In genomic region chr1:89719502-89720306, GRCh38 we compare ENCODE assay signal across 1 cellular context.
A peak's percentile ranks its signal among the peaks of the same experiment; 100 is the strongest.
TF ChIP-seq lines count a peak whose summit lies in the region.

No MANE protein-coding gene starts in this region.

TF ChIP-seq in HEK293, 187 proteins besides CTCF, POLR2A, EP300 and RAD21 (continued from another document and continues in another):
- TF ChIP-seq ZBTB17 (tag by site-specific recombination; IDR thresholded peaks at IDR 0.05) (peak; percentile 96), ZNF654 (tag by site-specific recombination; IDR thresholded peaks at IDR 0.05; ENCODE audit: low read depth) (no peak), ZFHX2 (tag by site-specific recombination; conservative IDR thresholded peaks at IDR 0.05) (no peak), ZNF629 (tag by site-specific recombination; IDR thresholded peaks at IDR 0.05) (peak; percentile 93), ZNF37A (tag by site-specific recombination; IDR thresholded peaks at IDR 0.05) (no peak), SP2 (tag by site-specific recombination; IDR thresholded peaks at IDR 0.05) (peak; percentile 39), ZNF292 (tag by site-specific recombination; IDR thresholded peaks at IDR 0.05; ENCODE audit: borderline replicate concordance, low read depth) (no peak), KLF16 (tag by site-specific recombination; IDR thresholded peaks at IDR 0.05) (no peak), ZNF184 (tag by site-specific recombination; IDR thresholded peaks at IDR 0.05) (peak; percentile 90), ZNF768 (tag by site-specific recombination; IDR thresholded peaks at IDR 0.05) (no peak), ZNF670 (tag by site-specific recombination; IDR thresholded peaks at IDR 0.05; ENCODE audit: low read depth) (no peak), ZNF677 (tag by site-specific recombination; IDR thresholded peaks at IDR 0.05) (no peak), ZNF121 (tag by site-specific recombination; IDR thresholded peaks at IDR 0.05) (peak; percentile 91), BCL11B (tag by site-specific recombination; IDR thresholded peaks at IDR 0.05; ENCODE audit: low read depth) (peak; percentile 90), ZBTB20 (tag by site-specific recombination; IDR thresholded peaks at IDR 0.05) (peak; percentile 68), ZNF501 (tag by site-specific recombination; IDR thresholded peaks at IDR 0.05) (peak; percentile 96), ZEB2 (tag by site-specific recombination; IDR thresholded peaks at IDR 0.05) (peak; percentile 98), OVOL3 (tag by site-specific recombination; IDR thresholded peaks at IDR 0.05) (peak; percentile 98), MEIS1 (CRISPR knock-in tag; IDR thresholded peaks at IDR 0.05; ENCODE audit: borderline replicate concordance) (no peak), PRDM4 (tag by site-specific recombination; IDR thresholded peaks at IDR 0.05) (peak; percentile 94), ZNF830 (tag by site-specific recombination; IDR thresholded peaks at IDR 0.05; ENCODE audit: low read depth) (no peak), ZNF394 (tag by site-specific recombination; IDR thresholded peaks at IDR 0.05; ENCODE audit: borderline replicate concordance) (peak; percentile 98), KLF1 (tag by site-specific recombination; IDR thresholded peaks at IDR 0.05) (peak; percentile 90), ZNF248 (tag by site-specific recombination; IDR thresholded peaks at IDR 0.05) (no peak), ZNF2 (tag by site-specific recombination; IDR thresholded peaks at IDR 0.05) (peak; percentile 85; the same call in 1 of the 2 replicates), ZNF514 (tag by site-specific recombination; IDR thresholded peaks at IDR 0.05) (no peak), ZNF112 (tag by site-specific recombination; IDR thresholded peaks at IDR 0.05) (no peak), AEBP2 (tag by site-specific recombination; IDR thresholded peaks at IDR 0.05; ENCODE audit: borderline replicate concordance) (no peak), ZNF561 (tag by site-specific recombination; IDR thresholded peaks at IDR 0.05; ENCODE audit: borderline replicate concordance) (no peak; the same call in none of the 2 replicates), ZNF623 (tag by site-specific recombination; IDR thresholded peaks at IDR 0.05) (peak; percentile 50), OSR2 (tag by site-specific recombination; IDR thresholded peaks at IDR 0.05) (peak; percentile 100), FEZF1 (tag by site-specific recombination; IDR thresholded peaks at IDR 0.05) (peak; percentile 95), ZNF148 (tag by site-specific recombination; IDR thresholded peaks at IDR 0.05; ENCODE audit: borderline replicate concordance) (no peak), ZBTB49 (tag by site-specific recombination; IDR thresholded peaks at IDR 0.05; ENCODE audit: low read depth) (no peak), TCF7L2 (IDR thresholded peaks at IDR 0.05; ENCODE audit: borderline replicate concordance, low read depth, low read length) (peak; percentile 72; the same call in 1 of the 2 replicates), ZNF335 (tag by site-specific recombination; conservative IDR thresholded peaks at IDR 0.05) (peak; percentile 44; the same call in 1 of the 2 replicates), KLF9 (tag by site-specific recombination; IDR thresholded peaks at IDR 0.05; ENCODE audit: low read depth) (peak; percentile 11; the same call in 1 of the 2 replicates), SCRT2 (tag by site-specific recombination; IDR thresholded peaks at IDR 0.05) (no peak), ZNF138 (tag by site-specific recombination; IDR thresholded peaks at IDR 0.05; ENCODE audit: borderline replicate concordance) (no peak), ZNF639 (tag by site-specific recombination; IDR thresholded peaks at IDR 0.05) (peak; percentile 95), ZNF404 (tag by site-specific recombination; IDR thresholded peaks at IDR 0.05) (no peak), ZNF433 (tag by site-specific recombination; IDR thresholded peaks at IDR 0.05; ENCODE audit: low read depth) (no peak), GLIS2 (tag by site-specific recombination; IDR thresholded peaks at IDR 0.05) (peak; percentile 24; the same call in 1 of the 2 replicates), ZNF239 (tag by site-specific recombination; IDR thresholded peaks at IDR 0.05) (no peak)
- TF ChIP-seq, protein P1, sequence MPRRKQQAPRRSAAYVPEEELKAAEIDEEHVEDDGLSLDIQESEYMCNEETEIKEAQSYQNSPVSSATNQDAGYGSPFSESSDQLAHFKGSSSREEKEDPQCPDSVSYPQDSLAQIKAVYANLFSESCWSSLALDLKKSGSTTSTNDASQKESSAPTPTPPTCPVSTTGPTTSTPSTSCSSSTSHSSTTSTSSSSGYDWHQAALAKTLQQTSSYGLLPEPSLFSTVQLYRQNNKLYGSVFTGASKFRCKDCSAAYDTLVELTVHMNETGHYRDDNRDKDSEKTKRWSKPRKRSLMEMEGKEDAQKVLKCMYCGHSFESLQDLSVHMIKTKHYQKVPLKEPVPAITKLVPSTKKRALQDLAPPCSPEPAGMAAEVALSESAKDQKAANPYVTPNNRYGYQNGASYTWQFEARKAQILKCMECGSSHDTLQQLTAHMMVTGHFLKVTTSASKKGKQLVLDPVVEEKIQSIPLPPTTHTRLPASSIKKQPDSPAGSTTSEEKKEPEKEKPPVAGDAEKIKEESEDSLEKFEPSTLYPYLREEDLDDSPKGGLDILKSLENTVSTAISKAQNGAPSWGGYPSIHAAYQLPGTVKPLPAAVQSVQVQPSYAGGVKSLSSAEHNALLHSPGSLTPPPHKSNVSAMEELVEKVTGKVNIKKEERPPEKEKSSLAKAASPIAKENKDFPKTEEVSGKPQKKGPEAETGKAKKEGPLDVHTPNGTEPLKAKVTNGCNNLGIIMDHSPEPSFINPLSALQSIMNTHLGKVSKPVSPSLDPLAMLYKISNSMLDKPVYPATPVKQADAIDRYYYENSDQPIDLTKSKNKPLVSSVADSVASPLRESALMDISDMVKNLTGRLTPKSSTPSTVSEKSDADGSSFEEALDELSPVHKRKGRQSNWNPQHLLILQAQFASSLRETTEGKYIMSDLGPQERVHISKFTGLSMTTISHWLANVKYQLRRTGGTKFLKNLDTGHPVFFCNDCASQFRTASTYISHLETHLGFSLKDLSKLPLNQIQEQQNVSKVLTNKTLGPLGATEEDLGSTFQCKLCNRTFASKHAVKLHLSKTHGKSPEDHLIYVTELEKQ (tag by site-specific recombination; IDR thresholded peaks at IDR 0.05; ENCODE audit: borderline replicate concordance), result peak; percentile 97
- TF ChIP-seq, protein P2, sequence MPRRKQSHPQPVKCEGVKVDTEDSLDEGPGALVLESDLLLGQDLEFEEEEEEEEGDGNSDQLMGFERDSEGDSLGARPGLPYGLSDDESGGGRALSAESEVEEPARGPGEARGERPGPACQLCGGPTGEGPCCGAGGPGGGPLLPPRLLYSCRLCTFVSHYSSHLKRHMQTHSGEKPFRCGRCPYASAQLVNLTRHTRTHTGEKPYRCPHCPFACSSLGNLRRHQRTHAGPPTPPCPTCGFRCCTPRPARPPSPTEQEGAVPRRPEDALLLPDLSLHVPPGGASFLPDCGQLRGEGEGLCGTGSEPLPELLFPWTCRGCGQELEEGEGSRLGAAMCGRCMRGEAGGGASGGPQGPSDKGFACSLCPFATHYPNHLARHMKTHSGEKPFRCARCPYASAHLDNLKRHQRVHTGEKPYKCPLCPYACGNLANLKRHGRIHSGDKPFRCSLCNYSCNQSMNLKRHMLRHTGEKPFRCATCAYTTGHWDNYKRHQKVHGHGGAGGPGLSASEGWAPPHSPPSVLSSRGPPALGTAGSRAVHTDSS (tag by site-specific recombination; IDR thresholded peaks at IDR 0.05), result peak; percentile 55
- TF ChIP-seq, protein P3, sequence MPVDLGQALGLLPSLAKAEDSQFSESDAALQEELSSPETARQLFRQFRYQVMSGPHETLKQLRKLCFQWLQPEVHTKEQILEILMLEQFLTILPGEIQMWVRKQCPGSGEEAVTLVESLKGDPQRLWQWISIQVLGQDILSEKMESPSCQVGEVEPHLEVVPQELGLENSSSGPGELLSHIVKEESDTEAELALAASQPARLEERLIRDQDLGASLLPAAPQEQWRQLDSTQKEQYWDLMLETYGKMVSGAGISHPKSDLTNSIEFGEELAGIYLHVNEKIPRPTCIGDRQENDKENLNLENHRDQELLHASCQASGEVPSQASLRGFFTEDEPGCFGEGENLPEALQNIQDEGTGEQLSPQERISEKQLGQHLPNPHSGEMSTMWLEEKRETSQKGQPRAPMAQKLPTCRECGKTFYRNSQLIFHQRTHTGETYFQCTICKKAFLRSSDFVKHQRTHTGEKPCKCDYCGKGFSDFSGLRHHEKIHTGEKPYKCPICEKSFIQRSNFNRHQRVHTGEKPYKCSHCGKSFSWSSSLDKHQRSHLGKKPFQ (tag by site-specific recombination; IDR thresholded peaks at IDR 0.05), result peak; percentile 99
- TF ChIP-seq, protein P4, sequence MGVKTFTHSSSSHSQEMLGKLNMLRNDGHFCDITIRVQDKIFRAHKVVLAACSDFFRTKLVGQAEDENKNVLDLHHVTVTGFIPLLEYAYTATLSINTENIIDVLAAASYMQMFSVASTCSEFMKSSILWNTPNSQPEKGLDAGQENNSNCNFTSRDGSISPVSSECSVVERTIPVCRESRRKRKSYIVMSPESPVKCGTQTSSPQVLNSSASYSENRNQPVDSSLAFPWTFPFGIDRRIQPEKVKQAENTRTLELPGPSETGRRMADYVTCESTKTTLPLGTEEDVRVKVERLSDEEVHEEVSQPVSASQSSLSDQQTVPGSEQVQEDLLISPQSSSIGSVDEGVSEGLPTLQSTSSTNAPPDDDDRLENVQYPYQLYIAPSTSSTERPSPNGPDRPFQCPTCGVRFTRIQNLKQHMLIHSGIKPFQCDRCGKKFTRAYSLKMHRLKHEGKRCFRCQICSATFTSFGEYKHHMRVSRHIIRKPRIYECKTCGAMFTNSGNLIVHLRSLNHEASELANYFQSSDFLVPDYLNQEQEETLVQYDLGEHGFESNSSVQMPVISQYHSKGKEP (tag by site-specific recombination; IDR thresholded peaks at IDR 0.05), result peak; percentile 97
